In the genomic region with DNA sequence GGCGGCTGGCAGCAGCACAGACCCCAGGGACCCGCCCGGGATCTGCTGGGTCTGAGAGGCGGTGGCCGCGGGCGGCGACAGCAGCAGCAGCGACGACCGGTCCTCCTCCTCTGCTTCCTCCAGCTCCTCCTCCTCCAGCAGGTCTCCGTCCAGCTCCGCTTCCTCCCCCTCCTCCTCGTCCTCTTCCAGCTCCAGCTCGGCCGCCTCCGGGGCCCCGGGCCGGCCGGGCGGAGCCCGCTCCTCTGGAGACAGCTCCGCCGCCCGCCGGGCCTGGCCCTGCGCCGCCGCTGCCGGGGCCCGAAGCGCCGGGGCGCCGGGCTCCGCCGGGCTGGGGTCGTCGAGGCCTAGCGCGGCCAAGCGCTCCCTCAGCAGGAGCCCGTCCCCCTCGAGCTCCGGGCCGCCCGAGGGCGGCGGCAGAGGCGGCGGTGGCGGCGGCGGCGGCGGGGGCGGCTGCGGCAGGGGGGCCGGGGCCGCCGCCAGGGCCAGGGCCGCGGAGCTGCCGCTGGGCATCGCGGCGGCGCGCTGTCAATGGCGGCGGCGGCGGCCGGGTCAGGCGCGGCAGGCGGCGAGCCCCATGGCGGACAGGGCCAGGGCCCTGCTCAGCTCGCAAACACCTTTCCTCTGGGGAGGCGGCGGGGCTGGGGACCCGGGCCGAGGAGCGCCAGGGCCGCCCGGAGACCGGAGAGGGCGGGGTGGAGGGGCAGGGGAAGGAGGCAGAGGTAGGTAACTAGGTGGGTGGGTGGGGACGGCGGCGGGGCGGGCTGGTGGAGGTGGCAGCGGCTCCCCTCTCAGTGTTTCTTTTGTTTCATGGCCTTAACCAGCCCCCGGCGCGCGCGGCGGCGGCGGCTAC, we compare ENCODE assay signal across 1 cellular context.
TF ChIP-seq lines count a peak whose summit lies in the region.

No MANE protein-coding gene starts in this region.

TF ChIP-seq in HEK293, 187 proteins besides CTCF, POLR2A, EP300 and RAD21 (continued from another document):
- TF ChIP-seq, protein P1, sequence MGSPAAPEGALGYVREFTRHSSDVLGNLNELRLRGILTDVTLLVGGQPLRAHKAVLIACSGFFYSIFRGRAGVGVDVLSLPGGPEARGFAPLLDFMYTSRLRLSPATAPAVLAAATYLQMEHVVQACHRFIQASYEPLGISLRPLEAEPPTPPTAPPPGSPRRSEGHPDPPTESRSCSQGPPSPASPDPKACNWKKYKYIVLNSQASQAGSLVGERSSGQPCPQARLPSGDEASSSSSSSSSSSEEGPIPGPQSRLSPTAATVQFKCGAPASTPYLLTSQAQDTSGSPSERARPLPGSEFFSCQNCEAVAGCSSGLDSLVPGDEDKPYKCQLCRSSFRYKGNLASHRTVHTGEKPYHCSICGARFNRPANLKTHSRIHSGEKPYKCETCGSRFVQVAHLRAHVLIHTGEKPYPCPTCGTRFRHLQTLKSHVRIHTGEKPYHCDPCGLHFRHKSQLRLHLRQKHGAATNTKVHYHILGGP (tag by site-specific recombination; IDR thresholded peaks at IDR 0.05) = no peak
- TF ChIP-seq, protein P2, sequence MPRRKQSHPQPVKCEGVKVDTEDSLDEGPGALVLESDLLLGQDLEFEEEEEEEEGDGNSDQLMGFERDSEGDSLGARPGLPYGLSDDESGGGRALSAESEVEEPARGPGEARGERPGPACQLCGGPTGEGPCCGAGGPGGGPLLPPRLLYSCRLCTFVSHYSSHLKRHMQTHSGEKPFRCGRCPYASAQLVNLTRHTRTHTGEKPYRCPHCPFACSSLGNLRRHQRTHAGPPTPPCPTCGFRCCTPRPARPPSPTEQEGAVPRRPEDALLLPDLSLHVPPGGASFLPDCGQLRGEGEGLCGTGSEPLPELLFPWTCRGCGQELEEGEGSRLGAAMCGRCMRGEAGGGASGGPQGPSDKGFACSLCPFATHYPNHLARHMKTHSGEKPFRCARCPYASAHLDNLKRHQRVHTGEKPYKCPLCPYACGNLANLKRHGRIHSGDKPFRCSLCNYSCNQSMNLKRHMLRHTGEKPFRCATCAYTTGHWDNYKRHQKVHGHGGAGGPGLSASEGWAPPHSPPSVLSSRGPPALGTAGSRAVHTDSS (tag by site-specific recombination; IDR thresholded peaks at IDR 0.05) = peak; percentile 70
- TF ChIP-seq ZNF274 (IDR thresholded peaks at IDR 0.05; ENCODE audit: low read length) (no peak), ZNF274 (tag by site-specific recombination; IDR thresholded peaks at IDR 0.05; ENCODE audit: borderline replicate concordance) (no peak), SP7 (tag by site-specific recombination; IDR thresholded peaks at IDR 0.05) (no peak), ZNF501 (tag by site-specific recombination; IDR thresholded peaks at IDR 0.05) (no peak), ZNF416 (tag by site-specific recombination; IDR thresholded peaks at IDR 0.05) (no peak), BCL11B (tag by site-specific recombination; IDR thresholded peaks at IDR 0.05; ENCODE audit: low read depth) (no peak), GLIS1 (tag by site-specific recombination; IDR thresholded peaks at IDR 0.05) (no peak), ZNF558 (tag by site-specific recombination; IDR thresholded peaks at IDR 0.05) (no peak), ZNF138 (tag by site-specific recombination; IDR thresholded peaks at IDR 0.05; ENCODE audit: borderline replicate concordance) (no peak), ZNF433 (tag by site-specific recombination; IDR thresholded peaks at IDR 0.05; ENCODE audit: low read depth) (no peak), GLI4 (tag by site-specific recombination; IDR thresholded peaks at IDR 0.05) (no peak), YY1 (tag by site-specific recombination; IDR thresholded peaks at IDR 0.05) (peak; percentile 50; the same call in 1 of the 2 replicates), ZNF37A (tag by site-specific recombination; IDR thresholded peaks at IDR 0.05) (no peak), GLIS2 (tag by site-specific recombination; IDR thresholded peaks at IDR 0.05) (peak; percentile 60), ZNF530 (tag by site-specific recombination; IDR thresholded peaks at IDR 0.05; ENCODE audit: low read depth) (no peak), SP3 (tag by site-specific recombination; IDR thresholded peaks at IDR 0.05) (0 out of 2 replicates have a peak, but pooled peaks have one; percentile 37), ZBTB20 (tag by site-specific recombination; IDR thresholded peaks at IDR 0.05) (0 out of 2 replicates have a peak, but pooled peaks have one; percentile 9), ZEB2 (tag by site-specific recombination; IDR thresholded peaks at IDR 0.05) (no peak), ZNF404 (tag by site-specific recombination; IDR thresholded peaks at IDR 0.05) (no peak)
- TF ChIP-seq, protein P3, sequence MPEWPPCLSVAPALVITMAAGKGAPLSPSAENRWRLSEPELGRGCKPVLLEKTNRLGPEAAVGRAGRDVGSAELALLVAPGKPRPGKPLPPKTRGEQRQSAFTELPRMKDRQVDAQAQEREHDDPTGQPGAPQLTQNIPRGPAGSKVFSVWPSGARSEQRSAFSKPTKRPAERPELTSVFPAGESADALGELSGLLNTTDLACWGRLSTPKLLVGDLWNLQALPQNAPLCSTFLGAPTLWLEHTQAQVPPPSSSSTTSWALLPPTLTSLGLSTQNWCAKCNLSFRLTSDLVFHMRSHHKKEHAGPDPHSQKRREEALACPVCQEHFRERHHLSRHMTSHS (tag by site-specific recombination; IDR thresholded peaks at IDR 0.05) = no peak
- TF ChIP-seq, protein P4, sequence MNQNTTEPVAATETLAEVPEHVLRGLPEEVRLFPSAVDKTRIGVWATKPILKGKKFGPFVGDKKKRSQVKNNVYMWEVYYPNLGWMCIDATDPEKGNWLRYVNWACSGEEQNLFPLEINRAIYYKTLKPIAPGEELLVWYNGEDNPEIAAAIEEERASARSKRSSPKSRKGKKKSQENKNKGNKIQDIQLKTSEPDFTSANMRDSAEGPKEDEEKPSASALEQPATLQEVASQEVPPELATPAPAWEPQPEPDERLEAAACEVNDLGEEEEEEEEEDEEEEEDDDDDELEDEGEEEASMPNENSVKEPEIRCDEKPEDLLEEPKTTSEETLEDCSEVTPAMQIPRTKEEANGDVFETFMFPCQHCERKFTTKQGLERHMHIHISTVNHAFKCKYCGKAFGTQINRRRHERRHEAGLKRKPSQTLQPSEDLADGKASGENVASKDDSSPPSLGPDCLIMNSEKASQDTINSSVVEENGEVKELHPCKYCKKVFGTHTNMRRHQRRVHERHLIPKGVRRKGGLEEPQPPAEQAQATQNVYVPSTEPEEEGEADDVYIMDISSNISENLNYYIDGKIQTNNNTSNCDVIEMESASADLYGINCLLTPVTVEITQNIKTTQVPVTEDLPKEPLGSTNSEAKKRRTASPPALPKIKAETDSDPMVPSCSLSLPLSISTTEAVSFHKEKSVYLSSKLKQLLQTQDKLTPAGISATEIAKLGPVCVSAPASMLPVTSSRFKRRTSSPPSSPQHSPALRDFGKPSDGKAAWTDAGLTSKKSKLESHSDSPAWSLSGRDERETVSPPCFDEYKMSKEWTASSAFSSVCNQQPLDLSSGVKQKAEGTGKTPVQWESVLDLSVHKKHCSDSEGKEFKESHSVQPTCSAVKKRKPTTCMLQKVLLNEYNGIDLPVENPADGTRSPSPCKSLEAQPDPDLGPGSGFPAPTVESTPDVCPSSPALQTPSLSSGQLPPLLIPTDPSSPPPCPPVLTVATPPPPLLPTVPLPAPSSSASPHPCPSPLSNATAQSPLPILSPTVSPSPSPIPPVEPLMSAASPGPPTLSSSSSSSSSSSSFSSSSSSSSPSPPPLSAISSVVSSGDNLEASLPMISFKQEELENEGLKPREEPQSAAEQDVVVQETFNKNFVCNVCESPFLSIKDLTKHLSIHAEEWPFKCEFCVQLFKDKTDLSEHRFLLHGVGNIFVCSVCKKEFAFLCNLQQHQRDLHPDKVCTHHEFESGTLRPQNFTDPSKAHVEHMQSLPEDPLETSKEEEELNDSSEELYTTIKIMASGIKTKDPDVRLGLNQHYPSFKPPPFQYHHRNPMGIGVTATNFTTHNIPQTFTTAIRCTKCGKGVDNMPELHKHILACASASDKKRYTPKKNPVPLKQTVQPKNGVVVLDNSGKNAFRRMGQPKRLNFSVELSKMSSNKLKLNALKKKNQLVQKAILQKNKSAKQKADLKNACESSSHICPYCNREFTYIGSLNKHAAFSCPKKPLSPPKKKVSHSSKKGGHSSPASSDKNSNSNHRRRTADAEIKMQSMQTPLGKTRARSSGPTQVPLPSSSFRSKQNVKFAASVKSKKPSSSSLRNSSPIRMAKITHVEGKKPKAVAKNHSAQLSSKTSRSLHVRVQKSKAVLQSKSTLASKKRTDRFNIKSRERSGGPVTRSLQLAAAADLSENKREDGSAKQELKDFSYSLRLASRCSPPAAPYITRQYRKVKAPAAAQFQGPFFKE (tag by site-specific recombination; IDR thresholded peaks at IDR 0.05; ENCODE audit: borderline replicate concordance) = no peak
- TF ChIP-seq, protein P5, sequence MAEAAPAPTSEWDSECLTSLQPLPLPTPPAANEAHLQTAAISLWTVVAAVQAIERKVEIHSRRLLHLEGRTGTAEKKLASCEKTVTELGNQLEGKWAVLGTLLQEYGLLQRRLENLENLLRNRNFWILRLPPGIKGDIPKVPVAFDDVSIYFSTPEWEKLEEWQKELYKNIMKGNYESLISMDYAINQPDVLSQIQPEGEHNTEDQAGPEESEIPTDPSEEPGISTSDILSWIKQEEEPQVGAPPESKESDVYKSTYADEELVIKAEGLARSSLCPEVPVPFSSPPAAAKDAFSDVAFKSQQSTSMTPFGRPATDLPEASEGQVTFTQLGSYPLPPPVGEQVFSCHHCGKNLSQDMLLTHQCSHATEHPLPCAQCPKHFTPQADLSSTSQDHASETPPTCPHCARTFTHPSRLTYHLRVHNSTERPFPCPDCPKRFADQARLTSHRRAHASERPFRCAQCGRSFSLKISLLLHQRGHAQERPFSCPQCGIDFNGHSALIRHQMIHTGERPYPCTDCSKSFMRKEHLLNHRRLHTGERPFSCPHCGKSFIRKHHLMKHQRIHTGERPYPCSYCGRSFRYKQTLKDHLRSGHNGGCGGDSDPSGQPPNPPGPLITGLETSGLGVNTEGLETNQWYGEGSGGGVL (tag by site-specific recombination; IDR thresholded peaks at IDR 0.05) = peak; percentile 38
- TF ChIP-seq, protein P6, sequence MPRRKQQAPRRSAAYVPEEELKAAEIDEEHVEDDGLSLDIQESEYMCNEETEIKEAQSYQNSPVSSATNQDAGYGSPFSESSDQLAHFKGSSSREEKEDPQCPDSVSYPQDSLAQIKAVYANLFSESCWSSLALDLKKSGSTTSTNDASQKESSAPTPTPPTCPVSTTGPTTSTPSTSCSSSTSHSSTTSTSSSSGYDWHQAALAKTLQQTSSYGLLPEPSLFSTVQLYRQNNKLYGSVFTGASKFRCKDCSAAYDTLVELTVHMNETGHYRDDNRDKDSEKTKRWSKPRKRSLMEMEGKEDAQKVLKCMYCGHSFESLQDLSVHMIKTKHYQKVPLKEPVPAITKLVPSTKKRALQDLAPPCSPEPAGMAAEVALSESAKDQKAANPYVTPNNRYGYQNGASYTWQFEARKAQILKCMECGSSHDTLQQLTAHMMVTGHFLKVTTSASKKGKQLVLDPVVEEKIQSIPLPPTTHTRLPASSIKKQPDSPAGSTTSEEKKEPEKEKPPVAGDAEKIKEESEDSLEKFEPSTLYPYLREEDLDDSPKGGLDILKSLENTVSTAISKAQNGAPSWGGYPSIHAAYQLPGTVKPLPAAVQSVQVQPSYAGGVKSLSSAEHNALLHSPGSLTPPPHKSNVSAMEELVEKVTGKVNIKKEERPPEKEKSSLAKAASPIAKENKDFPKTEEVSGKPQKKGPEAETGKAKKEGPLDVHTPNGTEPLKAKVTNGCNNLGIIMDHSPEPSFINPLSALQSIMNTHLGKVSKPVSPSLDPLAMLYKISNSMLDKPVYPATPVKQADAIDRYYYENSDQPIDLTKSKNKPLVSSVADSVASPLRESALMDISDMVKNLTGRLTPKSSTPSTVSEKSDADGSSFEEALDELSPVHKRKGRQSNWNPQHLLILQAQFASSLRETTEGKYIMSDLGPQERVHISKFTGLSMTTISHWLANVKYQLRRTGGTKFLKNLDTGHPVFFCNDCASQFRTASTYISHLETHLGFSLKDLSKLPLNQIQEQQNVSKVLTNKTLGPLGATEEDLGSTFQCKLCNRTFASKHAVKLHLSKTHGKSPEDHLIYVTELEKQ (tag by site-specific recombination; IDR thresholded peaks at IDR 0.05; ENCODE audit: borderline replicate concordance) = no peak
- TF ChIP-seq, protein P7, sequence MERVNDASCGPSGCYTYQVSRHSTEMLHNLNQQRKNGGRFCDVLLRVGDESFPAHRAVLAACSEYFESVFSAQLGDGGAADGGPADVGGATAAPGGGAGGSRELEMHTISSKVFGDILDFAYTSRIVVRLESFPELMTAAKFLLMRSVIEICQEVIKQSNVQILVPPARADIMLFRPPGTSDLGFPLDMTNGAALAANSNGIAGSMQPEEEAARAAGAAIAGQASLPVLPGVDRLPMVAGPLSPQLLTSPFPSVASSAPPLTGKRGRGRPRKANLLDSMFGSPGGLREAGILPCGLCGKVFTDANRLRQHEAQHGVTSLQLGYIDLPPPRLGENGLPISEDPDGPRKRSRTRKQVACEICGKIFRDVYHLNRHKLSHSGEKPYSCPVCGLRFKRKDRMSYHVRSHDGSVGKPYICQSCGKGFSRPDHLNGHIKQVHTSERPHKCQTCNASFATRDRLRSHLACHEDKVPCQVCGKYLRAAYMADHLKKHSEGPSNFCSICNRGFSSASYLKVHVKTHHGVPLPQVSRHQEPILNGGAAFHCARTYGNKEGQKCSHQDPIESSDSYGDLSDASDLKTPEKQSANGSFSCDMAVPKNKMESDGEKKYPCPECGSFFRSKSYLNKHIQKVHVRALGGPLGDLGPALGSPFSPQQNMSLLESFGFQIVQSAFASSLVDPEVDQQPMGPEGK (tag by site-specific recombination; IDR thresholded peaks at IDR 0.05) = peak; percentile 26
- TF ChIP-seq, protein P8, sequence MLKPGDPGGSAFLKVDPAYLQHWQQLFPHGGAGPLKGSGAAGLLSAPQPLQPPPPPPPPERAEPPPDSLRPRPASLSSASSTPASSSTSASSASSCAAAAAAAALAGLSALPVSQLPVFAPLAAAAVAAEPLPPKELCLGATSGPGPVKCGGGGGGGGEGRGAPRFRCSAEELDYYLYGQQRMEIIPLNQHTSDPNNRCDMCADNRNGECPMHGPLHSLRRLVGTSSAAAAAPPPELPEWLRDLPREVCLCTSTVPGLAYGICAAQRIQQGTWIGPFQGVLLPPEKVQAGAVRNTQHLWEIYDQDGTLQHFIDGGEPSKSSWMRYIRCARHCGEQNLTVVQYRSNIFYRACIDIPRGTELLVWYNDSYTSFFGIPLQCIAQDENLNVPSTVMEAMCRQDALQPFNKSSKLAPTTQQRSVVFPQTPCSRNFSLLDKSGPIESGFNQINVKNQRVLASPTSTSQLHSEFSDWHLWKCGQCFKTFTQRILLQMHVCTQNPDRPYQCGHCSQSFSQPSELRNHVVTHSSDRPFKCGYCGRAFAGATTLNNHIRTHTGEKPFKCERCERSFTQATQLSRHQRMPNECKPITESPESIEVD (tag by site-specific recombination; IDR thresholded peaks at IDR 0.05) = no peak
- TF ChIP-seq, protein P9, sequence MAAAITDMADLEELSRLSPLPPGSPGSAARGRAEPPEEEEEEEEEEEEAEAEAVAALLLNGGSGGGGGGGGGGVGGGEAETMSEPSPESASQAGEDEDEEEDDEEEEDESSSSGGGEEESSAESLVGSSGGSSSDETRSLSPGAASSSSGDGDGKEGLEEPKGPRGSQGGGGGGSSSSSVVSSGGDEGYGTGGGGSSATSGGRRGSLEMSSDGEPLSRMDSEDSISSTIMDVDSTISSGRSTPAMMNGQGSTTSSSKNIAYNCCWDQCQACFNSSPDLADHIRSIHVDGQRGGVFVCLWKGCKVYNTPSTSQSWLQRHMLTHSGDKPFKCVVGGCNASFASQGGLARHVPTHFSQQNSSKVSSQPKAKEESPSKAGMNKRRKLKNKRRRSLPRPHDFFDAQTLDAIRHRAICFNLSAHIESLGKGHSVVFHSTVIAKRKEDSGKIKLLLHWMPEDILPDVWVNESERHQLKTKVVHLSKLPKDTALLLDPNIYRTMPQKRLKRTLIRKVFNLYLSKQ (tag by site-specific recombination; IDR thresholded peaks at IDR 0.05; ENCODE audit: borderline replicate concordance) = no peak
